1 cellular context compared by ENCODE assay signal in the genomic region with DNA sequence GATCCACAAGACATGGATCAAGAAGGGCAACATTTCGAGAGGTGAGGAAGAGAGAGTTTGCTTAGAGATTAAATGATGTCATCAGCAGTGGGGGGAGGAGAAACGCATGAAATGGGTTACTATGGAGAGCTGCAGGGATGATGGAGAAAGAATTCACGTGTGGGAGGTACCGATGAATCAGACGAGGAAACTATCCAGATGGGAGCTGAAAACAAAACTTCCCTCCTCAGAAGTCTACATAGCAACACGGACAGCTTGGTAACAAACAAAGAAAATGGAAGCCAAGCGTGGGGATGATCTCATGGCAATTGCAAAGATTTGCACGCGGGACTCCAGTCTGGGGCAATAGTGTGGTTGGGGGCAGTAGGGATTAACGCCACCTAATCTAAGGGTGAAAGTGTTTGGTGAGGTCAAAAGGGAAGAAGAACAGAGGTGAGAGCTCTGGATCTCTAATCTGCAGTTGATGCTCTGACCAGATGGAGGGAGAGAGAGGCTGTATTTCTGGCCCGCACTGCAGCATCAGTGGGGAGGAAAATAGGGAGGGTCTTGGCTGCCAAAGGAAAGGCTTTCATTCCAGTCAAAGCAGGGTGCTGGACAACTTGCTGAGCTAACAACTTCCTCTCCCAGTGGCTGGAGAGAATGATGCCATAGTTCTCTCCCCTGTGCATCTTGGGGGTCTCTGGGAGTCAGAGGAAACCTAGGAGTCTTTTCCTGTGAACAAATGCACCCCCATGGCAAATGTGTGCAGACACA.
TF ChIP-seq lines count a peak whose summit lies in the region.

No MANE protein-coding gene starts in this region.

TF ChIP-seq in IMR-90, 13 proteins besides CTCF, POLR2A, EP300 and RAD21 (continued from another document):
- TF ChIP-seq, protein P1, sequence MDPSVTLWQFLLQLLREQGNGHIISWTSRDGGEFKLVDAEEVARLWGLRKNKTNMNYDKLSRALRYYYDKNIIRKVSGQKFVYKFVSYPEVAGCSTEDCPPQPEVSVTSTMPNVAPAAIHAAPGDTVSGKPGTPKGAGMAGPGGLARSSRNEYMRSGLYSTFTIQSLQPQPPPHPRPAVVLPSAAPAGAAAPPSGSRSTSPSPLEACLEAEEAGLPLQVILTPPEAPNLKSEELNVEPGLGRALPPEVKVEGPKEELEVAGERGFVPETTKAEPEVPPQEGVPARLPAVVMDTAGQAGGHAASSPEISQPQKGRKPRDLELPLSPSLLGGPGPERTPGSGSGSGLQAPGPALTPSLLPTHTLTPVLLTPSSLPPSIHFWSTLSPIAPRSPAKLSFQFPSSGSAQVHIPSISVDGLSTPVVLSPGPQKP (IDR thresholded peaks at IDR 0.05; ENCODE audit: borderline replicate concordance, low read depth, low read length) = no peak
- TF ChIP-seq RFX5 (IDR thresholded peaks at IDR 0.05; ENCODE audit: low read depth, low read length) (peak; percentile 72; the same call in 1 of the 2 replicates), MXI1 (IDR thresholded peaks at IDR 0.05; ENCODE audit: borderline replicate concordance, low read depth, low read length) (no peak), CHD1 (IDR thresholded peaks at IDR 0.05; ENCODE audit: low read depth, low read length) (no peak), FOS (IDR thresholded peaks at IDR 0.05; ENCODE audit: low read depth, low read length) (peak; percentile 78), SMC3 (IDR thresholded peaks at IDR 0.05; ENCODE audit: low read depth, low read length) (no peak), RCOR1 (IDR thresholded peaks at IDR 0.05; ENCODE audit: insufficient replicate concordance, low read length) (peak; percentile 47), MAFK (IDR thresholded peaks at IDR 0.05; ENCODE audit: low read depth, low read length) (0 out of 2 replicates have a peak, but pooled peaks have one; percentile 4), CEBPB (IDR thresholded peaks at IDR 0.05; ENCODE audit: low read depth, low read length) (peak; percentile 82), NFE2L2 (IDR thresholded peaks at IDR 0.05; ENCODE audit: low read depth, low read length) (no peak), BHLHE40 (IDR thresholded peaks at IDR 0.05; ENCODE audit: low read depth, low read length) (peak; percentile 90)
- TF ChIP-seq, protein P2, sequence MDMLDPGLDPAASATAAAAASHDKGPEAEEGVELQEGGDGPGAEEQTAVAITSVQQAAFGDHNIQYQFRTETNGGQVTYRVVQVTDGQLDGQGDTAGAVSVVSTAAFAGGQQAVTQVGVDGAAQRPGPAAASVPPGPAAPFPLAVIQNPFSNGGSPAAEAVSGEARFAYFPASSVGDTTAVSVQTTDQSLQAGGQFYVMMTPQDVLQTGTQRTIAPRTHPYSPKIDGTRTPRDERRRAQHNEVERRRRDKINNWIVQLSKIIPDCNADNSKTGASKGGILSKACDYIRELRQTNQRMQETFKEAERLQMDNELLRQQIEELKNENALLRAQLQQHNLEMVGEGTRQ (IDR thresholded peaks at IDR 0.05; ENCODE audit: low read depth, low read length) = no peak
